In genomic region chr17:82603981-82604448, GRCh38 we compare ENCODE assay signal across 8 cellular contexts. TPM values are rescaled to one million over a fixed set of nuclear protein-coding genes. Genes with fewer than 3 reads are reported as not detected.
DNase-seq lines count a peak whose midpoint lies in the region; ATAC-seq, FAIRE-seq and TF ChIP-seq lines count a peak whose summit lies in the region.

No MANE protein-coding gene starts in this region.

- H3K27ac Mint-ChIP-seq in type B pancreatic cell: peak overlapping the region; percentile 29

- 96% methylated on average over 18 of the region's 18 CpGs for WGBS in HepG2 (ENCODE audit: low lambda C conversion rate)

- no peak for TF ChIP-seq RAD21 in HepG2 (CRISPR knock-in tag; IDR thresholded peaks at IDR 0.05)

- peaks cover 14% of the 10 kb centered on the region for H3K4me1 ChIP-seq in HepG2 (ENCODE audit: insufficient read depth, low read length)

- H3K27ac ChIP-seq in HepG2 (ENCODE audit: extremely low read length, insufficient read depth, low read length): no peak overlapping the region

- H3K4me1 Mint-ChIP-seq in activated T-cell treated with anti-CD3 and anti-CD28 coated beads, Interleukin-2, amount 50 U/mL, for 4 hours (ENCODE audit: low read depth): no peaks in the 10 kb centered on the region
- no peaks in the 10 kb centered on the region for H3K4me1 Mint-ChIP-seq in type B pancreatic cell (ENCODE audit: unreplicated experiment)

- no peaks in the 10 kb centered on the region for H3K9me3 ChIP-seq in HepG2 (ENCODE audit: low read length)

- no peak overlapping the region for H3K4me2 ChIP-seq in HepG2 (ENCODE audit: low read depth, low read length)

- no peak overlapping the region for H3K4me3 ChIP-seq in HepG2 (replicated peaks in 1 of 3; ENCODE audit: insufficient read depth in 1 of 3, low read depth in 2 of 3, low read length in 3 of 3)

- intact Hi-C loops in HepG2 (cut with micrococcal nuclease; ENCODE audit: unreplicated experiment): no loop called here

- no peak for DNase-seq in activated T-cell treated with anti-CD3 and anti-CD28 coated beads, Interleukin-2, amount 50 U/mL, for 4 hours
- DNase-seq in activated T-cell treated with anti-CD3 and anti-CD28 coated beads for 4 hours (no peak), HepG2 (ENCODE audit: low spot score) (no peak), type B pancreatic cell (ENCODE audit: extremely low spot score, unreplicated experiment) (no peak), GM19240 (ENCODE audit: insufficient read length, low spot score) (no peak), iPS-NIHi11 (ENCODE audit: low spot score) (no peak)
- DNase-seq in central memory CD4-positive, alpha-beta T cell: peak; percentile 29
- DNase-seq in activated CD8-positive, alpha-beta memory T cell treated with anti-CD3 and anti-CD28 coated beads for 24 hours: no peak

- TF ChIP-seq EP300 in HepG2 (IDR thresholded peaks at IDR 0.05; ENCODE audit: low read depth in 2 of 2, low read length in 2 of 2) (no peak), HepG2 (CRISPR knock-in tag; IDR thresholded peaks at IDR 0.05; ENCODE audit: borderline replicate concordance) (no peak)

- H3K36me3 Mint-ChIP-seq in activated T-cell treated with anti-CD3 and anti-CD28 coated beads, Interleukin-2, amount 50 U/mL, for 4 hours (ENCODE audit: insufficient read depth): peaks cover 24% of the 10 kb centered on the region
- H3K36me3 Mint-ChIP-seq in type B pancreatic cell: peaks cover 39% of the 10 kb centered on the region

- no peak overlapping the region for H3K4me3 Mint-ChIP-seq in activated T-cell treated with anti-CD3 and anti-CD28 coated beads, Interleukin-2, amount 50 U/mL, for 4 hours
- no peak overlapping the region for H3K4me3 Mint-ChIP-seq in type B pancreatic cell

- BruUV-seq in HepG2 (replicated peaks; lab: Mats Ljungman, UMichigan): no TSS peak

- FAIRE-seq in HepG2 (lab: Jason Lieb, UNC): no peak

- no peaks in the 10 kb centered on the region for H3K27me3 ChIP-seq in HepG2 (ENCODE audit: control insufficient read depth in 1 of 2, insufficient read depth in 2 of 2, low read length in 2 of 2)

- H2AFZ ChIP-seq in HepG2 (ENCODE audit: low read length): no peak overlapping the region

- peaks cover 7% of the 10 kb centered on the region; the same call in 1 of the 2 replicates for H4K20me1 ChIP-seq in HepG2 (ENCODE audit: insufficient read depth, low read length)

- H3K9ac ChIP-seq in HepG2 (ENCODE audit: insufficient read depth, low read depth, low read length): no peak overlapping the region

- ATAC-seq in activated T-cell treated with anti-CD3 and anti-CD28 coated beads, Interleukin-2, amount 50 U/mL, for 4 hours: peak; percentile 49 to 67
- no peak for ATAC-seq in HepG2

- no peaks in the 10 kb centered on the region for H3K9me3 Mint-ChIP-seq in activated T-cell treated with anti-CD3 and anti-CD28 coated beads, Interleukin-2, amount 50 U/mL, for 4 hours
- no peaks in the 10 kb centered on the region for H3K9me3 Mint-ChIP-seq in type B pancreatic cell

- 0 out of 4 replicates have a peak, but pooled peaks of 1 of the 2 experiments have one; percentile 4 for TF ChIP-seq POLR2A in HepG2 (IDR thresholded peaks at IDR 0.05; ENCODE audit: insufficient read depth in 1 of 2, low read depth in 2 of 2, low read length in 2 of 2)

- H3K27me3 Mint-ChIP-seq in activated T-cell treated with anti-CD3 and anti-CD28 coated beads, Interleukin-2, amount 50 U/mL, for 4 hours (ENCODE audit: low read depth): no peaks in the 10 kb centered on the region
- no peaks in the 10 kb centered on the region for H3K27me3 Mint-ChIP-seq in type B pancreatic cell

- H3K36me3 ChIP-seq in HepG2 (replicated peaks in 1 of 2; ENCODE audit: control insufficient read depth in 1 of 2, insufficient read depth in 2 of 2, low read length in 2 of 2): peaks cover 37 to 56% of the 10 kb centered on the region in 2 experiments

- POLR2A ChIA-PET in HepG2 (lab: Yijun Ruan, JAX): interaction anchor here (1.5 kb wide), 1 partner anchor 35 kb away, joined by 6 read pairs; no protein-coding TSS in a partner anchor

- H3K79me2 ChIP-seq in HepG2 (ENCODE audit: insufficient read depth, low read length): no peaks in the 10 kb centered on the region

- TF ChIP-seq CTCF in HepG2 (CRISPR knock-in tag; IDR thresholded peaks at IDR 0.05): no peak
- no peak for TF ChIP-seq CTCF in type B pancreatic cell (conservative IDR thresholded peaks at IDR 0.05)

- in situ Hi-C loops in HepG2 (cut with HindIII; ENCODE audit: extremely low pct_ligation_motif_present, low pct_unique_long_range_greater_than_20kb): no loop called here

- CTCF ChIA-PET in HepG2 (lab: Yijun Ruan, JAX; ENCODE audit: low intra/inter-chr PET ratio, low total read pairs): no interaction called here

TF ChIP-seq in HepG2, 621 proteins besides CTCF, POLR2A, EP300 and RAD21 (continues in another document):
- no peak for TF ChIP-seq HNF1A (IDR thresholded peaks at IDR 0.05; ENCODE audit: low read depth)
- no peak for TF ChIP-seq HNF1A (CRISPR knock-in tag; IDR thresholded peaks at IDR 0.05; ENCODE audit: borderline replicate concordance)
- TF ChIP-seq TFE3 (CRISPR knock-in tag; IDR thresholded peaks at IDR 0.05): no peak
- TF ChIP-seq ZBTB20 (CRISPR knock-in tag; IDR thresholded peaks at IDR 0.05; ENCODE audit: borderline replicate concordance, low read depth): no peak
- TF ChIP-seq ZNF317 (CRISPR knock-in tag; IDR thresholded peaks at IDR 0.05): peak; percentile 66; the same call in 1 of the 2 replicates
- TF ChIP-seq RBM22 (optimal IDR thresholded peaks at IDR 0.05; ENCODE audit: low read length): peak; percentile 71

RNA-seq across cellular contexts. Expression of gene WDR45B, which starts 44.2 kb away (rescaled TPM):
- total RNA-seq in activated T-cell treated with anti-CD3 and anti-CD28 coated beads, Interleukin-2, amount 50 U/mL, for 4 hours: 10 to 100 TPM; 47.1 to 52.5 (median 47.4) TPM
- total RNA-seq in HepG2 (2016; rRNA removed; fragmentation: Illumina TruSeq; extraction: Trizol) (86.2 and 88.8 TPM in 2 replicates), type B pancreatic cell (ENCODE audit: low replicate concordance) (74.0 and 100 TPM in 2 replicates)
- 59.9 and 62.3 TPM in 2 replicates for total RNA-seq in HepG2 (2016; cell fraction: cytosol; rRNA removed; fragmentation: Illumina TruSeq; extraction: Trizol; ENCODE audit: low read depth)
- total RNA-seq in HepG2 (2016; cell fraction: insoluble cytoplasmic fraction; rRNA removed; fragmentation: Illumina TruSeq; extraction: Trizol): 80.2 and 87.6 TPM in 2 replicates
- 148 and 149 TPM in 2 replicates for total RNA-seq in HepG2 (2016; cell fraction: membrane; rRNA removed; fragmentation: Illumina TruSeq; extraction: Trizol)
- total RNA-seq in HepG2 (2016; cell fraction: nucleus; rRNA removed; fragmentation: Illumina TruSeq; extraction: Trizol): 45.2 and 55.4 TPM in 2 replicates
- polyA plus RNA-seq in HepG2 (2011; rRNA removed): 153 and 155 TPM in 2 replicates
- polyA plus RNA-seq in HepG2 (2011; cell fraction: cytosol; rRNA removed): 121 and 131 TPM in 2 replicates
- 186 and 214 TPM in 2 replicates for polyA plus RNA-seq in HepG2 (2011; cell fraction: nucleus; rRNA removed)
- polyA plus RNA-seq in HepG2 (2012): 124 and 164 TPM in 2 replicates
- polyA plus RNA-seq in HepG2 (2016; cell fraction: cytosol; fragmentation: Illumina TruSeq; extraction: Trizol; ENCODE audit: low read depth): 65.9 and 70.7 TPM in 2 replicates
- 89.4 and 101 TPM in 2 replicates for polyA plus RNA-seq in HepG2 (2016; cell fraction: insoluble cytoplasmic fraction; fragmentation: Illumina TruSeq; extraction: Trizol; ENCODE audit: low read depth)
- polyA plus RNA-seq in HepG2 (2016; cell fraction: membrane; fragmentation: Illumina TruSeq; extraction: Trizol; ENCODE audit: low read depth): 129 and 138 TPM in 2 replicates
- 81.4 and 81.5 TPM in 2 replicates for polyA plus RNA-seq in HepG2 (2016; cell fraction: nucleus; fragmentation: Illumina TruSeq; extraction: Trizol; ENCODE audit: insufficient read depth, low read depth)
- polyA minus RNA-seq in HepG2 (2011; rRNA and poly(A)+ RNA removed; ENCODE audit: low replicate concordance): 68.7 and 113 TPM in 2 replicates
- polyA minus RNA-seq in HepG2 (2011; cell fraction: cytosol; rRNA and poly(A)+ RNA removed): 60.7 and 64.4 TPM in 2 replicates
- polyA minus RNA-seq in HepG2 (2011; cell fraction: nucleus; rRNA and poly(A)+ RNA removed): 61.5 and 68.1 TPM in 2 replicates
